ENCODE assay signal across 21 cellular contexts in genomic region chr5:135880801-135881200, GRCh38. TPM values are rescaled to one million over a fixed set of nuclear protein-coding genes. Genes with fewer than 3 reads are reported as not detected.
DNase-seq lines count a peak whose midpoint lies in the region; ATAC-seq, FAIRE-seq and TF ChIP-seq lines count a peak whose summit lies in the region.
"Had no signal": no experiment of that assay in that cellular context is flagged by ENCODE, and none has a peak within 500 bp of the region (broad histone marks: within the 10 kb centered on the region; RNA-seq: fewer than 3 reads in every experiment).

No MANE protein-coding gene starts in this region.

- no peak overlapping the region for H4K8ac ChIP-seq in mesenchymal stem cell (ENCODE audit: low read length)

- no peak overlapping the region for H3K14ac ChIP-seq in mesenchymal stem cell (ENCODE audit: low read length in 2 of 2)

- no peaks in the 10 kb centered on the region for H4K20me1 ChIP-seq in mammary epithelial cell (ENCODE audit: insufficient read depth, low read length)

- no peak overlapping the region for H3K4ac ChIP-seq in mesenchymal stem cell (ENCODE audit: low read depth in 1 of 2, low read length in 2 of 2)

- CTCF ChIA-PET in mammary epithelial cell (lab: Charles Lee; ENCODE audit: low non-redundant PET): interaction anchor here (0.6 kb wide), 1 partner anchor 116 kb away, joined by 6 read pairs; no protein-coding TSS in a partner anchor

- H3K27me3 ChIP-seq in mammary epithelial cell (ENCODE audit: insufficient read depth, low read length): no peaks in the 10 kb centered on the region
- H3K27me3 ChIP-seq in mesenchymal stem cell (ENCODE audit: control insufficient read depth in 1 of 2, insufficient read depth in 1 of 2, low read length in 2 of 2): peaks cover 45 to 48% of the 10 kb centered on the region in 2 experiments
- H3K27me3 ChIP-seq: brain microvascular endothelial cell, vagina had no signal

- no peak overlapping the region for H2BK5ac ChIP-seq in mesenchymal stem cell (ENCODE audit: low read depth, low read length, poor library complexity, severe bottlenecking)

- H2BK15ac ChIP-seq in mesenchymal stem cell (ENCODE audit: low read depth, poor library complexity, severe bottlenecking): no peak overlapping the region

- no peak overlapping the region for H2BK120ac ChIP-seq in mesenchymal stem cell (ENCODE audit: low read depth, low read length)

- DNase-seq in Caki2 (ENCODE audit: low read depth) (peak; percentile 7), HTR-8/SVneo (ENCODE audit: insufficient read length, low spot score) (no peak), mammary epithelial cell (peak; percentile 40), mesenchymal stem cell (no peak), NCI-H1436 (lab: John Stamatoyannopoulos, UW) (no peak), Right ventricle myocardium superior (no peak)
- DNase-seq: activated CD4-positive, alpha-beta memory T cell treated with anti-CD3 and anti-CD28 coated beads, Interleukin-2, amount 10 ng/mL, durations not matched to agents 7 days and 5 days; activated gamma-delta T cell; activated T-cell treated with anti-CD3 and anti-CD28 coated beads for 4 hours; brain microvascular endothelial cell; CD4-positive, CD25-positive, alpha-beta regulatory T cell; left ventricle myocardium superior; NCI-H1092 treated with DMSO at 0.1 percent for 48 hours; SIG-M5 had no signal

- no peak overlapping the region for H3K9ac ChIP-seq in mammary epithelial cell (ENCODE audit: insufficient read depth, low read length)
- H3K9ac ChIP-seq in mesenchymal stem cell (ENCODE audit: low read length): no peak overlapping the region

- WGBS in mammary epithelial cell (ENCODE audit: low coverage, missing lambda C conversion rate): 0% methylated on average over 2 of the region's 7 CpGs
- 77% methylated on average over 7 of the region's 7 CpGs for WGBS in mesenchymal stem cell

- no peak overlapping the region for H3K23ac ChIP-seq in mesenchymal stem cell (ENCODE audit: low read length in 2 of 2)

- dilution Hi-C loops in mammary epithelial cell (cut with HindIII; ENCODE audit: low sequenced_read_pairs): loop anchor here (25.0 kb wide), 1 partner anchor 332 kb away; no protein-coding TSS in a partner anchor

- H4K91ac ChIP-seq in mesenchymal stem cell (ENCODE audit: low read length): no peak overlapping the region

- no peak overlapping the region for H3K27ac ChIP-seq in mammary epithelial cell (ENCODE audit: insufficient read depth, low read depth, low read length)
- no peak overlapping the region for H3K27ac ChIP-seq in mesenchymal stem cell (ENCODE audit: low read length, poor library complexity, severe bottlenecking)
- H3K27ac ChIP-seq: brain microvascular endothelial cell, vagina had no signal

- FAIRE-seq in HTR-8/SVneo (lab: Jason Lieb, UNC): peak; percentile 23
- FAIRE-seq: colon had no signal

- H3K4me1 ChIP-seq in mammary epithelial cell (ENCODE audit: insufficient read depth, low read length): peaks cover 14% of the 10 kb centered on the region
- peaks cover 18% of the 10 kb centered on the region for H3K4me1 ChIP-seq in mesenchymal stem cell (ENCODE audit: control insufficient read depth, insufficient read depth, low read depth, low read length)

- H3K79me2 ChIP-seq in mammary epithelial cell (ENCODE audit: insufficient read depth, low read length): no peaks in the 10 kb centered on the region

- peak overlapping the region; percentile 33 for H3K4me2 ChIP-seq in mammary epithelial cell (ENCODE audit: insufficient read depth, low read depth, low read length)
- no peak overlapping the region for H3K4me2 ChIP-seq in mesenchymal stem cell (ENCODE audit: low read length, poor library complexity, severe bottlenecking)

- no peak for ATAC-seq in GM21360 (IDR thresholded peaks at IDR 0.05; ENCODE audit: unreplicated experiment)
- no peak for ATAC-seq in Right ventricle myocardium superior (ENCODE audit: poor library complexity)
- ATAC-seq: left ventricle myocardium superior had no signal

- no peaks in the 10 kb centered on the region for H3K79me1 ChIP-seq in mesenchymal stem cell (replicated peaks; ENCODE audit: low read length, poor library complexity, severe bottlenecking)

- no peak overlapping the region for H3K18ac ChIP-seq in mesenchymal stem cell (ENCODE audit: low read depth in 1 of 2, low read length in 2 of 2)

- no peak overlapping the region for H3K4me3 ChIP-seq in mammary epithelial cell (replicated peaks in 1 of 3; ENCODE audit: insufficient read depth in 1 of 3, low read depth in 2 of 3, low read length in 3 of 3)
- no peak overlapping the region for H3K4me3 ChIP-seq in mesenchymal stem cell (ENCODE audit: insufficient read depth in 1 of 2, low read depth in 1 of 2, low read length in 2 of 2)
- H3K4me3 ChIP-seq: vagina had no signal

- no peak overlapping the region for H2AFZ ChIP-seq in mammary epithelial cell (ENCODE audit: low read depth, low read length)
- H2AFZ ChIP-seq in mesenchymal stem cell (ENCODE audit: low read depth, low read length): no peak overlapping the region

- no peaks in the 10 kb centered on the region for H3K36me3 ChIP-seq in mammary epithelial cell (ENCODE audit: insufficient read depth, low read length)
- no peaks in the 10 kb centered on the region for H3K36me3 ChIP-seq in mesenchymal stem cell (ENCODE audit: control insufficient read depth in 1 of 2, insufficient read depth in 2 of 2, low read depth in 1 of 2, low read length in 2 of 2)
- H3K36me3 ChIP-seq: brain microvascular endothelial cell, vagina had no signal

- no peak for TF ChIP-seq CTCF in mammary epithelial cell (conservative IDR thresholded peaks at IDR 0.05 in 1 of 2, IDR thresholded peaks at IDR 0.05 in 1 of 2; ENCODE audit: extremely low read depth in 1 of 2, insufficient read depth in 1 of 2, low read depth in 1 of 2, low read length in 2 of 2)

- no peaks in the 10 kb centered on the region for H3K9me3 ChIP-seq in mammary epithelial cell (replicated peaks; ENCODE audit: insufficient read depth, low read length)
- no peaks in the 10 kb centered on the region for H3K9me3 ChIP-seq in mesenchymal stem cell (ENCODE audit: control insufficient read depth, low read length)
- H3K9me3 ChIP-seq: vagina had no signal

- peak overlapping the region; percentile 68 for H2AK5ac ChIP-seq in mesenchymal stem cell (ENCODE audit: low read length, severe bottlenecking)

- no TSS peak for BruUV-seq in mammary epithelial cell (replicated peaks; lab: Mats Ljungman, UMichigan)

- in situ Hi-C loops in Caki2 (cut with HindIII; ENCODE audit: low pct_unique_long_range_greater_than_20kb, low sequenced_read_pairs): no loop called here
- in situ Hi-C loops in mammary epithelial cell (cut with MboI; ENCODE audit: low sequenced_read_pairs in 2 of 2): loop anchor here (10.0 kb wide), 2 partner anchors 194 to 334 kb away; no protein-coding TSS in a partner anchor

- no peak overlapping the region for H2BK12ac ChIP-seq in mesenchymal stem cell (ENCODE audit: low read length in 2 of 2)

- intact Hi-C loops in mammary epithelial cell (cut with micrococcal nuclease): loop anchor here (2.0 to 10.0 kb wide), 2 partner anchors 320 to 894 kb away; no protein-coding TSS in a partner anchor
- intact Hi-C loops in Right ventricle myocardium superior (cut with DNase I): no loop called here

RNA-seq across cellular contexts. Expression of gene IL9, which starts 14.8 kb away (rescaled TPM):
- not detected in 2 replicates for total RNA-seq in Caki2 (2014; rRNA removed; shearing (Covaris generic); ENCODE audit: low replicate concordance)
- total RNA-seq in mammary epithelial cell: not detected
- polyA plus RNA-seq in mammary epithelial cell: not detected
- polyA minus RNA-seq in mammary epithelial cell: not detected
- not detected for polyA plus RNA-seq in mesenchymal stem cell (2013, experiment 1 of 2)
- not detected for polyA plus RNA-seq in mesenchymal stem cell (2013, experiment 2 of 2)
- not detected for total RNA-seq in Right ventricle myocardium superior
- total RNA-seq: activated CD4-positive, alpha-beta memory T cell treated with anti-CD3 and anti-CD28 coated beads, Interleukin-2, amount 10 ng/mL, durations not matched to agents 7 days and 5 days; CD4-positive, CD25-positive, alpha-beta regulatory T cell; fibroblast of lung; left ventricle myocardium superior; mononuclear cell; progenitor cell of endocrine pancreas; vagina had no signal
- polyA plus RNA-seq: CD4-positive, CD25-positive, alpha-beta regulatory T cell; fibroblast of lung; neural cell had no signal

RNA-seq across cellular contexts. Expression of gene SLC25A48, which starts 46.3 kb away (rescaled TPM):
- total RNA-seq in Caki2 (2014; rRNA removed; shearing (Covaris generic); ENCODE audit: low replicate concordance): not detected in 2 replicates
- total RNA-seq in mammary epithelial cell: under 1 TPM in 1 of 2 donors, not detected in 1; 0.17 TPM
- polyA plus RNA-seq in mammary epithelial cell: 0.05 TPM
- polyA minus RNA-seq in mammary epithelial cell: not detected
- polyA plus RNA-seq in mesenchymal stem cell (2013, experiment 1 of 2): not detected
- not detected for polyA plus RNA-seq in mesenchymal stem cell (2013, experiment 2 of 2)
- total RNA-seq in Right ventricle myocardium superior: not detected
- total RNA-seq: activated CD4-positive, alpha-beta memory T cell treated with anti-CD3 and anti-CD28 coated beads, Interleukin-2, amount 10 ng/mL, durations not matched to agents 7 days and 5 days; CD4-positive, CD25-positive, alpha-beta regulatory T cell; fibroblast of lung; mononuclear cell had no signal
- polyA plus RNA-seq: CD4-positive, CD25-positive, alpha-beta regulatory T cell; fibroblast of lung had no signal

Comparison
In these comparisons a context has a peak if more than half of its experiments do, and no peak if none do; other contexts are left out.
1. DNase-seq: peak in Caki2 (single experiment) and mammary epithelial cell (single experiment); none in HTR-8/SVneo (single experiment), mesenchymal stem cell (single experiment), NCI-H1436 (single experiment) and Right ventricle myocardium superior (single experiment).